ENCODE assay signal across 8 cellular contexts in the genomic region with DNA sequence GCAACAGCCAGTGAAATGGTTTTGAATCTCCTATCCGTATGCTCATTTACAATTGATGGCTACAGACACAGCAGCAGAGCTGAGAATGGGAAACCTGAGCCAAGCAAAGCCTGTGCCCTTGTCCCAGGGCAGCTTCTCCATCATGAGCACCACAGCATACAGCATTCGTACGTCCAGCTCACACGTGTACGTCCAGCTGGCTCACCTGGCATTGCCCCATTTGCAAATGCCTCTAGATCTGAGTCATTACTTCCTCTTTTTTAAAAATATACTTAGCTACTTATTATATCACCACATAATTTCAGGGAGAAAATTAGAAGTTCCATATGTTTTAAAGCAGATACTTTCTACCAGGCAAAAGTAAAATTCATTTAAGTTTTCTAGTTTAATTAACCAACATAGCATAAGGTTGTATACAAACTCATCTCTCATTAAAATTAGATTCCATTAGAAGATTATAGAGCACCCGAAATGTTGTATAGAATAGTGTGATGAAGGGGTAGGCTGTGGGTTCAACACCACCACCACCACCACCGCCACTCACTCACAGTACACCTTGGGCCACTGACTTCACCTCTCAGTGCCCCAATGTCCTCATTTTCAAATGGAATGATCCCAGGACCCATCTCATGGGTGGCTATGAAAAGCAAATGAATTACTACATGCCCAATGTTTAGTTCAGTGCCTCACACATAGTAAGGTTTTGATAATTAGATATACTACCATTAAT. TPM values are rescaled to one million over a fixed set of nuclear protein-coding genes. Genes with fewer than 3 reads are reported as not detected.
A peak's percentile ranks its signal among the peaks of the same experiment; 100 is the strongest.
DNase-seq lines count a peak whose midpoint lies in the region; ATAC-seq and TF ChIP-seq lines count a peak whose summit lies in the region.
"Had no signal": no experiment of that assay in that cellular context is flagged by ENCODE, and none has a peak within 500 bp of the region (broad histone marks: within the 10 kb centered on the region; RNA-seq: fewer than 3 reads in every experiment).

No MANE protein-coding gene starts in this region.

- no peak for TF ChIP-seq POLR2A in Peyer's patch (IDR thresholded peaks at IDR 0.05)
- TF ChIP-seq POLR2A in transverse colon (IDR thresholded peaks at IDR 0.05) = no peak

- DNase-seq in Peyer's patch (peak in 2 of 3 donors; percentile 49 to 57), transverse colon (peak; percentile 24), NCI-H748 treated with DMSO at 0.1 percent for 48 hours (lab: John Stamatoyannopoulos, UW) (no peak), G401 (ENCODE audit: low spot score) (no peak), DMS79 treated with DMSO at 0.1 percent for 48 hours (lab: John Stamatoyannopoulos, UW) (no peak)
- DNase-seq: activated gamma-delta T cell treated with Interleukin-2 at 50 U/mL for 16 hours had no signal

- H3K27ac ChIP-seq in Peyer's patch (no peak overlapping the region), transverse colon (no peak overlapping the region)

- in situ Hi-C loops in transverse colon (cut with MboI; ENCODE audit: low pct_ligation_motif_present in 1 of 4, low pct_unique_long_range_greater_than_20kb in 1 of 4, low sequenced_read_pairs in 3 of 4) = no loop called here
- in situ Hi-C loops in G401 (cut with HindIII; ENCODE audit: low sequenced_read_pairs) = no loop called here

- intact Hi-C loops in transverse colon (cut with DNase I; ENCODE audit: low total_unique reads) = loop anchor here (5.0 kb wide), 1 partner anchor 1450 kb away; no protein-coding TSS in a partner anchor

- WGBS in transverse colon (ENCODE audit: low coverage in 1 of 2), 2 donors = 60 to 83% methylated on average over 4 to 7 of the region's 7 CpGs

- TF ChIP-seq CTCF in Peyer's patch (IDR thresholded peaks at IDR 0.05) (no peak), transverse colon (IDR thresholded peaks at IDR 0.05) (no peak)

- H3K36me3 ChIP-seq in Peyer's patch (no peaks in the 10 kb centered on the region), transverse colon (no peaks in the 10 kb centered on the region)

- H3K4me3 ChIP-seq in Peyer's patch (no peak overlapping the region), transverse colon (no peak overlapping the region)

- H3K27me3 ChIP-seq in Peyer's patch (no peaks in the 10 kb centered on the region), transverse colon (no peaks in the 10 kb centered on the region)

- TF ChIP-seq EP300 in transverse colon (IDR thresholded peaks at IDR 0.05; ENCODE audit: low read depth) = no peak

- ATAC-seq in GM19395 (IDR thresholded peaks at IDR 0.05; ENCODE audit: unreplicated experiment) = peak; percentile 92
- peak; percentile 86 for ATAC-seq in HG03097 (IDR thresholded peaks at IDR 0.05; ENCODE audit: low FRiP score, unreplicated experiment)

- H3K4me1 ChIP-seq in Peyer's patch = no peaks in the 10 kb centered on the region
- no peaks in the 10 kb centered on the region for H3K4me1 ChIP-seq in transverse colon

- H3K9me3 ChIP-seq in Peyer's patch (no peaks in the 10 kb centered on the region), transverse colon (no peaks in the 10 kb centered on the region)

RNA-seq across cellular contexts. Expression of a gene that starts 31.4 kb away (rescaled TPM):
- total RNA-seq in Peyer's patch (10 to 100 TPM in 3 of 4 donors, 1 to 10 TPM in 1; 3.3 to 39.8 (median 30.5) TPM), transverse colon (10 to 100 TPM; 16.8 to 99.1 (median 23.1) TPM)
- total RNA-seq in G401 (2014; rRNA removed; shearing (Covaris generic)) = 52.6 and 58.4 TPM in 2 replicates

Comparison
In these comparisons a context has a peak if more than half of its experiments do, and no peak if none do; other contexts are left out.
1. DNase-seq: peak in Peyer's patch (2 of 3) and transverse colon (single experiment); none in NCI-H748 treated with DMSO at 0.1 percent for 48 hours (single experiment), G401 (single experiment) and DMS79 treated with DMSO at 0.1 percent for 48 hours (single experiment).